In genomic region chr22:45832959-45833580, GRCh38 we compare ENCODE assay signal across 18 cellular contexts.
"Had no signal": no experiment of that assay in that cellular context is flagged by ENCODE, and none has a peak within 500 bp of the region (broad histone marks: within the 10 kb centered on the region; RNA-seq: fewer than 3 reads in every experiment).

No MANE protein-coding gene starts in this region.

- ATAC-seq: effector memory CD8-positive, alpha-beta T cell; heart right ventricle; left ventricle myocardium superior; mucosa of descending colon; stimulated activated memory B cell treated with anti-CD40 and anti-IgM and Interleukin-4, amounts not matched to agents 10 μg/mL and 1 μg/mL and 100 μg/mL, for 72 hours had no signal

- H3K27ac ChIP-seq: heart right ventricle, sigmoid colon, thoracic aorta, VCaP had no signal

- H3K9me3 Mint-ChIP-seq: effector memory CD8-positive, alpha-beta T cell; memory B cell; stimulated activated memory B cell treated with anti-CD40 and anti-IgM and Interleukin-4, amounts not matched to agents 10 μg/mL and 1 μg/mL and 100 μg/mL, for 72 hours had no signal

- DNase-seq: activated CD4-positive, alpha-beta T cell treated with anti-CD3 and anti-CD28 coated beads for 1 hour; activated gamma-delta T cell; amniotic stem cell; caudate nucleus; effector memory CD8-positive, alpha-beta T cell; heart right ventricle; left ventricle myocardium superior; mucosa of descending colon; naive B cell; sigmoid colon; SK-N-SH; stimulated activated CD4-positive, alpha-beta T cell treated with anti-CD3 and anti-CD28 coated beads, Interleukin-4, amount 100 ng/mL, for 4 hours; T-helper 1 cell had no signal

- H3K27me3 Mint-ChIP-seq: activated naive CD8-positive, alpha-beta T cell; effector memory CD8-positive, alpha-beta T cell; memory B cell; naive B cell; stimulated activated memory B cell treated with anti-CD40 and anti-IgM and Interleukin-4, amounts not matched to agents 10 μg/mL and 1 μg/mL and 100 μg/mL, for 72 hours had no signal

- H3K27me3 ChIP-seq: heart right ventricle, sigmoid colon had no signal

- H3K27ac Mint-ChIP-seq: memory B cell; stimulated activated memory B cell treated with anti-CD40 and anti-IgM and Interleukin-4, amounts not matched to agents 10 μg/mL and 1 μg/mL and 100 μg/mL, for 72 hours had no signal

- H3K4me3 Mint-ChIP-seq: activated naive CD8-positive, alpha-beta T cell; effector memory CD8-positive, alpha-beta T cell; memory B cell; naive B cell; stimulated activated memory B cell treated with anti-CD40 and anti-IgM and Interleukin-4, amounts not matched to agents 10 μg/mL and 1 μg/mL and 100 μg/mL, for 72 hours had no signal

- H3K4me1 Mint-ChIP-seq: stimulated activated memory B cell treated with anti-CD40 and anti-IgM and Interleukin-4, amounts not matched to agents 10 μg/mL and 1 μg/mL and 100 μg/mL, for 72 hours had no signal

- H3K36me3 ChIP-seq: thoracic aorta had no signal

- H3K4me3 ChIP-seq: heart right ventricle, mucosa of descending colon, sigmoid colon, thoracic aorta had no signal

- H3K9me3 ChIP-seq: mucosa of descending colon, sigmoid colon, SK-N-SH, thoracic aorta had no signal
